In the genomic region with DNA sequence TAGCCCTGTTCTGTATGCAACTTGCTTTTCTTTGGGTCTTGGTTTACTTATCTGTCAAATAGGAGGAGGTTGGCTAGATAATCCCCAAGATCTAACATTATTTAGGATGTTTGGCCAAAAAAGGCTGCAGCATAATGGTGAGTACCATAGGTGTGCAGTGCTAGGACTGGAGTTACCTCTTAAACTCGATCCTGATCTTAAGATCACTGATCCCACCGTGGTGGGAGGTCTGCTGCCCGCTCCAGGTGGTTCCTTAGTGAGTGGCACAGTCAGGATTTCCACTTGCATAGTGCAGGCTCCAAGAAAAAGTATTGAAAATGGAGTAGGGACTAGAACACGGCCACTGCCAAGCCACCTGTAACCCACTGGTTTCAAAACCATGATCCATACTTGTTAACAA, we compare ENCODE assay signal across 1 cellular context.
TF ChIP-seq lines count a peak whose summit lies in the region.

No MANE protein-coding gene starts in this region.

TF ChIP-seq in K562, 482 proteins besides CTCF, POLR2A, EP300 and RAD21 (continued from another document):
- TF ChIP-seq, protein P1, sequence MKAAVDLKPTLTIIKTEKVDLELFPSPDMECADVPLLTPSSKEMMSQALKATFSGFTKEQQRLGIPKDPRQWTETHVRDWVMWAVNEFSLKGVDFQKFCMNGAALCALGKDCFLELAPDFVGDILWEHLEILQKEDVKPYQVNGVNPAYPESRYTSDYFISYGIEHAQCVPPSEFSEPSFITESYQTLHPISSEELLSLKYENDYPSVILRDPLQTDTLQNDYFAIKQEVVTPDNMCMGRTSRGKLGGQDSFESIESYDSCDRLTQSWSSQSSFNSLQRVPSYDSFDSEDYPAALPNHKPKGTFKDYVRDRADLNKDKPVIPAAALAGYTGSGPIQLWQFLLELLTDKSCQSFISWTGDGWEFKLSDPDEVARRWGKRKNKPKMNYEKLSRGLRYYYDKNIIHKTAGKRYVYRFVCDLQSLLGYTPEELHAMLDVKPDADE (conservative IDR thresholded peaks at IDR 0.05; ENCODE audit: control insufficient read depth, low read depth, low read length) = no peak
- 0 out of 4 replicates have a peak, but pooled peaks of 1 of the 2 experiments have one; percentile 11 for TF ChIP-seq MAZ (CRISPR knock-in tag; conservative IDR thresholded peaks at IDR 0.05 in 1 of 2, IDR thresholded peaks at IDR 0.05 in 1 of 2)
- peak in 1 of 2 experiments; percentile 4; a peak in 1 of 4 replicates for TF ChIP-seq FOXA3 (CRISPR knock-in tag; conservative IDR thresholded peaks at IDR 0.05 in 1 of 2, IDR thresholded peaks at IDR 0.05 in 1 of 2)
- peak; percentile 59; the same call in 1 of the 2 replicates for TF ChIP-seq ELF2 (CRISPR knock-in tag; IDR thresholded peaks at IDR 0.05)
- TF ChIP-seq, protein P2, sequence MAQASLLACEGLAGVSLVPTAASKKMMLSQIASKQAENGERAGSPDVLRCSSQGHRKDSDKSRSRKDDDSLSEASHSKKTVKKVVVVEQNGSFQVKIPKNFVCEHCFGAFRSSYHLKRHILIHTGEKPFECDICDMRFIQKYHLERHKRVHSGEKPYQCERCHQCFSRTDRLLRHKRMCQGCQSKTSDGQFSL (CRISPR knock-in tag; IDR thresholded peaks at IDR 0.05) = no peak
- TF ChIP-seq, protein P2 (tag; IDR thresholded peaks at IDR 0.05) = 0 out of 4 replicates have a peak, but pooled peaks of 1 of the 2 experiments have one; percentile 12
- peak; percentile 69 for TF ChIP-seq WHSC1 (IDR thresholded peaks at IDR 0.05; ENCODE audit: low read length)
- TF ChIP-seq, protein P3, sequence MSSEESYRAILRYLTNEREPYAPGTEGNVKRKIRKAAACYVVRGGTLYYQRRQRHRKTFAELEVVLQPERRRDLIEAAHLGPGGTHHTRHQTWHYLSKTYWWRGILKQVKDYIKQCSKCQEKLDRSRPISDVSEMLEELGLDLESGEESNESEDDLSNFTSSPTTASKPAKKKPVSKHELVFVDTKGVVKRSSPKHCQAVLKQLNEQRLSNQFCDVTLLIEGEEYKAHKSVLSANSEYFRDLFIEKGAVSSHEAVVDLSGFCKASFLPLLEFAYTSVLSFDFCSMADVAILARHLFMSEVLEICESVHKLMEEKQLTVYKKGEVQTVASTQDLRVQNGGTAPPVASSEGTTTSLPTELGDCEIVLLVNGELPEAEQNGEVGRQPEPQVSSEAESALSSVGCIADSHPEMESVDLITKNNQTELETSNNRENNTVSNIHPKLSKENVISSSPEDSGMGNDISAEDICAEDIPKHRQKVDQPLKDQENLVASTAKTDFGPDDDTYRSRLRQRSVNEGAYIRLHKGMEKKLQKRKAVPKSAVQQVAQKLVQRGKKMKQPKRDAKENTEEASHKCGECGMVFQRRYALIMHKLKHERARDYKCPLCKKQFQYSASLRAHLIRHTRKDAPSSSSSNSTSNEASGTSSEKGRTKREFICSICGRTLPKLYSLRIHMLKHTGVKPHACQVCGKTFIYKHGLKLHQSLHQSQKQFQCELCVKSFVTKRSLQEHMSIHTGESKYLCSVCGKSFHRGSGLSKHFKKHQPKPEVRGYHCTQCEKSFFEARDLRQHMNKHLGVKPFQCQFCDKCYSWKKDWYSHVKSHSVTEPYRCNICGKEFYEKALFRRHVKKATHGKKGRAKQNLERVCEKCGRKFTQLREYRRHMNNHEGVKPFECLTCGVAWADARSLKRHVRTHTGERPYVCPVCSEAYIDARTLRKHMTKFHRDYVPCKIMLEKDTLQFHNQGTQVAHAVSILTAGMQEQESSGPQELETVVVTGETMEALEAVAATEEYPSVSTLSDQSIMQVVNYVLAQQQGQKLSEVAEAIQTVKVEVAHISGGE (CRISPR knock-in tag; IDR thresholded peaks at IDR 0.05) = no peak
- TF ChIP-seq ZBTB1 (CRISPR knock-in tag; IDR thresholded peaks at IDR 0.05; ENCODE audit: borderline replicate concordance, low read depth) = 0 out of 2 replicates have a peak, but pooled peaks have one; percentile 69
- no peak; the same call in 1 of the 2 replicates for TF ChIP-seq ZKSCAN3 (CRISPR knock-in tag; IDR thresholded peaks at IDR 0.05)
- TF ChIP-seq, protein P4, sequence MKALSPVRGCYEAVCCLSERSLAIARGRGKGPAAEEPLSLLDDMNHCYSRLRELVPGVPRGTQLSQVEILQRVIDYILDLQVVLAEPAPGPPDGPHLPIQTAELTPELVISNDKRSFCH (CRISPR knock-in tag; IDR thresholded peaks at IDR 0.05) = no peak
- TF ChIP-seq, protein P4 (tag; IDR thresholded peaks at IDR 0.05) = no peak
- no peak for TF ChIP-seq NBN (IDR thresholded peaks at IDR 0.05; ENCODE audit: low read depth)
- TF ChIP-seq, protein P5, sequence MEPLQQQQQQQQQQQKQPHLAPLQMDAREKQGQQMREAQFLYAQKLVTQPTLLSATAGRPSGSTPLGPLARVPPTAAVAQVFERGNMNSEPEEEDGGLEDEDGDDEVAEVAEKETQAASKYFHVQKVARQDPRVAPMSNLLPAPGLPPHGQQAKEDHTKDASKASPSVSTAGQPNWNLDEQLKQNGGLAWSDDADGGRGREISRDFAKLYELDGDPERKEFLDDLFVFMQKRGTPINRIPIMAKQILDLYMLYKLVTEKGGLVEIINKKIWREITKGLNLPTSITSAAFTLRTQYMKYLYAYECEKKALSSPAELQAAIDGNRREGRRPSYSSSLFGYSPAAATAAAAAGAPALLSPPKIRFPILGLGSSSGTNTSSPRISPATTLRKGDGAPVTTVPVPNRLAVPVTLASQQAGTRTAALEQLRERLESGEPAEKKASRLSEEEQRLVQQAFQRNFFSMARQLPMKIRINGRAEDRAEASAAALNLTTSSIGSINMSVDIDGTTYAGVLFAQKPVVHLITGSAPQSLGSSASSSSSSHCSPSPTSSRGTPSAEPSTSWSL (CRISPR knock-in tag; IDR thresholded peaks at IDR 0.05; ENCODE audit: borderline replicate concordance) = no peak
